ENCODE assay signal across 9 cellular contexts in the genomic region with DNA sequence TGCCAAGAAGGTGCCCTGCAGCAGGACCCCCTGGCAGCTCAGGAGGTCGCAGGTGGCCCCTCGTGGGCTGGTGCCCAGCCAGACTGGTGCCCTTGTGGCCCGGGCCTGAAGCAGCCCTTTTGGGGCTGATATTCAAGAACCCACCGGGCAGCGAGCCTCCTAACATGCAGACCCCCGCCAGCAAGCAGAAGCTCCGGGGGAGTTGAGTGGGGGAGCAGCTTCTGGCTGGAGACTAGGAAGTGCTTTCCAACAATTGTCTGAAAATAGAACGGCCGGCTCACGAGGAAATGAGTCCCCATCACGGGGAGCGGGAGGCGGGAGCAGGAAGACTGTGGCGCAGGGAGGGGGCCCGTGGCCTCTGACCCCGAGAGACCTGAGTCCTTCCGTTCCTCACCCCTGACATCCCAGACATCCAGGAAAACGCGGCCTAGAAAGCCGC. TPM values are rescaled to one million over a fixed set of nuclear protein-coding genes. Genes with fewer than 3 reads are reported as not detected.
DNase-seq lines count a peak whose midpoint lies in the region; ATAC-seq, FAIRE-seq and TF ChIP-seq lines count a peak whose summit lies in the region.
"Had no signal": no experiment of that assay in that cellular context is flagged by ENCODE, and none has a peak within 500 bp of the region (broad histone marks: within the 10 kb centered on the region; RNA-seq: fewer than 3 reads in every experiment).

No MANE protein-coding gene starts in this region.

- H3K27me3 Mint-ChIP-seq in activated B cell treated with CpG ODN at 0.5 μM for 24 hours = no peaks in the 10 kb centered on the region

- H3K36me3 ChIP-seq in DOHH2 (ENCODE audit: control insufficient read depth, low read length) (no peaks in the 10 kb centered on the region), left ventricle myocardium inferior (no peaks in the 10 kb centered on the region)
- H3K36me3 ChIP-seq in effector memory CD4-positive, alpha-beta T cell (ENCODE audit: control insufficient read depth, insufficient read depth, low read length) = no peaks in the 10 kb centered on the region

- H3F3A ChIP-seq in DOHH2 (ENCODE audit: control insufficient read depth, insufficient read depth) = peaks cover 6% of the 10 kb centered on the region

- CTCF ChIA-PET in activated B cell treated with CpG ODN at 0.5 μM for 24 hours (lab: Charles Lee) = no interaction called here

- peaks cover 40% of the 10 kb centered on the region for H3K4me1 Mint-ChIP-seq in activated B cell treated with CpG ODN at 0.5 μM for 24 hours

- no peaks in the 10 kb centered on the region for H3K9me3 Mint-ChIP-seq in activated B cell treated with CpG ODN at 0.5 μM for 24 hours

- H3K4me3 ChIP-seq in DOHH2 (ENCODE audit: low read length) = peak overlapping the region; percentile 62
- H3K4me3 ChIP-seq in left ventricle myocardium inferior = peak overlapping the region; percentile 49
- no peak overlapping the region for H3K4me3 ChIP-seq in effector memory CD4-positive, alpha-beta T cell (ENCODE audit: insufficient read depth, low read depth, low read length, poor library complexity, severe bottlenecking)

- no peak for DNase-seq in activated B cell treated with CpG ODN at 0.5 μM for 24 hours
- peak; percentile 68 for DNase-seq in left ventricle myocardium inferior
- DNase-seq in sciatic nerve (ENCODE audit: low spot score) = peak; percentile 73
- no peak for DNase-seq in effector memory CD4-positive, alpha-beta T cell
- DNase-seq in cerebellar nuclear complex (lab: John Stamatoyannopoulos, UW) = no peak
- no peak for DNase-seq in RCC 7860 (ENCODE audit: low spot score)
- DNase-seq in SKM-1 (lab: John Stamatoyannopoulos, UW; ENCODE audit: unreplicated experiment) = no peak
- DNase-seq: NCI-H69 had no signal

- no peaks in the 10 kb centered on the region for H3K9me3 ChIP-seq in DOHH2 (ENCODE audit: control insufficient read depth, insufficient read depth, low read length)
- H3K9me3 ChIP-seq in left ventricle myocardium inferior (replicated peaks) = peaks cover 3% of the 10 kb centered on the region
- no peaks in the 10 kb centered on the region for H3K9me3 ChIP-seq in effector memory CD4-positive, alpha-beta T cell (ENCODE audit: control insufficient read depth, low read length)

- no peak for ATAC-seq in activated B cell treated with CpG ODN at 0.5 μM for 24 hours (ENCODE audit: low read depth)
- peak; percentile 40 for ATAC-seq in sciatic nerve

- H3K27ac Mint-ChIP-seq in activated B cell treated with CpG ODN at 0.5 μM for 24 hours = peak overlapping the region; percentile 61

- POLR2A ChIA-PET in activated B cell treated with CpG ODN at 0.5 μM for 24 hours (lab: Charles Lee) = interaction anchor here (0.9 to 1.5 kb wide), 4 partner anchors 10 to 728 kb away, joined by 3 to 11 read pairs (median 6); partner anchors contain the start of genes INTS1, MRM2 and NUDT1

- H3K79me2 ChIP-seq in DOHH2 (ENCODE audit: control insufficient read depth, low read length) = no peaks in the 10 kb centered on the region

- intact Hi-C loops in activated B cell treated with CpG ODN at 0.5 μM for 24 hours (cut with micrococcal nuclease) = loop anchor here (2.0 kb wide), 1 partner anchor 17 kb away; the partner anchor contains the start of gene MAFK
- intact Hi-C loops in left ventricle myocardium inferior (cut with micrococcal nuclease) = no loop called here
- intact Hi-C loops in sciatic nerve (cut with DNase I) = no loop called here

- H3K4me1 ChIP-seq in DOHH2 (ENCODE audit: control insufficient read depth, low read length) = peaks cover 58% of the 10 kb centered on the region
- H3K4me1 ChIP-seq in left ventricle myocardium inferior = peaks cover 23% of the 10 kb centered on the region
- peaks cover 11% of the 10 kb centered on the region for H3K4me1 ChIP-seq in effector memory CD4-positive, alpha-beta T cell (ENCODE audit: control insufficient read depth, insufficient read depth, low read length, poor library complexity, severe bottlenecking)

- H3K27me3 ChIP-seq in DOHH2 (ENCODE audit: control insufficient read depth, low read length) (no peaks in the 10 kb centered on the region), left ventricle myocardium inferior (ENCODE audit: low read depth) (no peaks in the 10 kb centered on the region)
- H3K27me3 ChIP-seq in effector memory CD4-positive, alpha-beta T cell (replicated peaks; ENCODE audit: control insufficient read depth, insufficient read depth, low read length, poor library complexity, severe bottlenecking) = no peaks in the 10 kb centered on the region

- no peak for TF ChIP-seq CTCF in DOHH2 (IDR thresholded peaks at IDR 0.05; ENCODE audit: low read depth, low read length, poor library complexity, severe bottlenecking)
- no peak for TF ChIP-seq CTCF in activated B cell treated with CpG ODN at 0.5 μM for 24 hours (IDR thresholded peaks at IDR 0.05)
- no peak for TF ChIP-seq CTCF in left ventricle myocardium inferior (IDR thresholded peaks at IDR 0.05; ENCODE audit: borderline replicate concordance)

- H3K27ac ChIP-seq in DOHH2 (ENCODE audit: low read depth, low read length) (no peak overlapping the region), left ventricle myocardium inferior (replicated peaks) (peak overlapping the region; percentile 98)
- no peak overlapping the region for H3K27ac ChIP-seq in effector memory CD4-positive, alpha-beta T cell (ENCODE audit: insufficient read depth, low read length, poor library complexity, severe bottlenecking)

- H3K4me3 Mint-ChIP-seq in activated B cell treated with CpG ODN at 0.5 μM for 24 hours = peak overlapping the region; percentile 60

- no peaks in the 10 kb centered on the region for H3K36me3 Mint-ChIP-seq in activated B cell treated with CpG ODN at 0.5 μM for 24 hours (ENCODE audit: low read depth)

- no peaks in the 10 kb centered on the region for H3K9me2 ChIP-seq in DOHH2 (replicated peaks; ENCODE audit: control insufficient read depth, low read length)

- no peaks in the 10 kb centered on the region for H4K20me1 ChIP-seq in DOHH2 (ENCODE audit: control insufficient read depth, insufficient read depth, low read depth, low read length)

- FAIRE-seq in RCC 7860 (lab: Jason Lieb, UNC) = no peak

- H3K4me2 ChIP-seq in DOHH2 (ENCODE audit: low read length) = peak overlapping the region; percentile 81

RNA-seq across cellular contexts. Expression of gene INTS1, which starts 9.5 kb away (rescaled TPM):
- 97.6 and 110 TPM in 2 replicates for total RNA-seq in activated B cell treated with CpG ODN at 0.5 μM for 24 hours
- total RNA-seq in left ventricle myocardium inferior = 29.9 TPM
- total RNA-seq in sciatic nerve = 78.4 TPM

RNA-seq across cellular contexts. Expression of gene MAFK, which starts 16.8 kb away (rescaled TPM):
- total RNA-seq in activated B cell treated with CpG ODN at 0.5 μM for 24 hours (30.3 and 38.5 TPM in 2 replicates), left ventricle myocardium inferior (76.5 TPM), sciatic nerve (57.2 TPM)

RNA-seq across cellular contexts. Expression of gene TMEM184A, which starts 42.3 kb away (rescaled TPM):
- total RNA-seq in activated B cell treated with CpG ODN at 0.5 μM for 24 hours (not detected in 2 replicates), left ventricle myocardium inferior (0.36 TPM), sciatic nerve (0.27 TPM)

RNA-seq across cellular contexts. Expression of gene MICALL2, which starts 54.4 kb away (rescaled TPM):
- total RNA-seq in activated B cell treated with CpG ODN at 0.5 μM for 24 hours = 0.42 and 0.55 TPM in 2 replicates
- 8.3 TPM for total RNA-seq in left ventricle myocardium inferior
- 127 TPM for total RNA-seq in sciatic nerve

RNA-seq across cellular contexts. Expression of gene PSMG3, which starts 56.2 kb away (rescaled TPM):
- total RNA-seq in activated B cell treated with CpG ODN at 0.5 μM for 24 hours (29.5 and 30.5 TPM in 2 replicates), left ventricle myocardium inferior (11.2 TPM), sciatic nerve (17.5 TPM)

Comparison
In these comparisons a context has a peak if more than half of its experiments do, and no peak if none do; other contexts are left out.
1. DNase-seq: peak in left ventricle myocardium inferior (single experiment) and sciatic nerve (single experiment); none in activated B cell treated with CpG ODN at 0.5 μM for 24 hours (single experiment), effector memory CD4-positive, alpha-beta T cell (0 of 3), cerebellar nuclear complex (0 of 2), RCC 7860 (single experiment) and SKM-1 (single experiment).